Comparison of ENCODE assay signal across 8 cellular contexts in the genomic region with DNA sequence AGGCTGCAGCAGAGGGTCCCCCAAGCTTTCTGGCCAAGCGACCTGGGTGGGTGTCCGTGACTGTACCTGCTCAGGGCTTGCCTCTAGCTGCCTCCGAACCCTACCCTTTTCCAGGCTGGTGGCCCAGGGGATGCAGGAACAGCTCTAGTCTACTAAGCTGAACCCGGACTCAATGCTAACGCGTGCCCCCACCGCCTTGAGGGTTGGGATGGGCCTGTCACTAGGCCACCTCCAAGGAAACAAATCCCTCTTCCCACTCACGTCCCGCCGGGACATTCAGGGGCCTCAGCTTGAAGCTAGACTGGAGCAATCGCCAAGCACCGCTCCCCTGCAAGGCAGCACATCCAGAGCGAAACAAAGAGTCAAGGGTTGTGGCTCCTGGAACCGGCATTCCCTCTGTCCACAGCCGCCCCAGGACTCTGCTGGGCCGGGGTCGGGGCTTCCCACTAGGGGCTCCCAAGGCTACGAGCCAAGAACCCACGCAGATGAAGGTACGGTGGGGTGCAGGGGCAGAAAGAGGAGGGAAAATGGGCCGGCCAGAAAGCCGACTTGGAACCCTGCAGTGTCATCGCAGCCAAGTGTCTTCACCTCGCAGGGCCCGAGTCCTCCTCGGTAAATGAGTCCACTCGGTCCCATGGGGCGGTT. TPM values are rescaled to one million over a fixed set of nuclear protein-coding genes. Genes with fewer than 3 reads are reported as not detected.
DNase-seq lines count a peak whose midpoint lies in the region; ATAC-seq and TF ChIP-seq lines count a peak whose summit lies in the region.

No MANE protein-coding gene starts in this region.

- H3K36me3 ChIP-seq in BJ (ENCODE audit: control insufficient read depth, insufficient read depth, low read length) (peaks cover 2% of the 10 kb centered on the region; the same call in 1 of the 2 replicates), muscle layer of colon (ENCODE audit: insufficient read depth, low read length) (no peaks in the 10 kb centered on the region), aorta (ENCODE audit: control insufficient read depth in 1 of 2, insufficient read depth in 2 of 2, low read length in 1 of 2) (no peaks in the 10 kb centered on the region)
- no peaks in the 10 kb centered on the region for H3K36me3 ChIP-seq in effector memory CD4-positive, alpha-beta T cell (ENCODE audit: control insufficient read depth, insufficient read depth, low read length)

- no peaks in the 10 kb centered on the region for H3K27me3 ChIP-seq in BJ (ENCODE audit: control insufficient read depth, insufficient read depth, low read length)
- no peaks in the 10 kb centered on the region for H3K27me3 ChIP-seq in effector memory CD4-positive, alpha-beta T cell (replicated peaks; ENCODE audit: control insufficient read depth, insufficient read depth, low read length, poor library complexity, severe bottlenecking)
- H3K27me3 ChIP-seq in muscle layer of colon (ENCODE audit: control insufficient read depth in 1 of 2, insufficient read depth in 2 of 2, low read length in 2 of 2): no peaks in the 10 kb centered on the region
- no peaks in the 10 kb centered on the region for H3K27me3 ChIP-seq in aorta (ENCODE audit: control insufficient read depth in 1 of 2, insufficient read depth in 2 of 2, low read length in 1 of 2)

- 1 to 2% methylated on average over 26 to 28 of the region's 28 CpGs for WGBS in aorta, 2 donors

- CTCF ChIA-PET in BJ (lab: Yijun Ruan, JAX): interaction anchor here (0.6 to 4.7 kb wide), 6 partner anchors 11 to 351 kb away, joined by 3 to 23 read pairs (median 3); no protein-coding TSS in a partner anchor

- ATAC-seq in GM21576 (IDR thresholded peaks at IDR 0.05; ENCODE audit: unreplicated experiment): peak; percentile 1
- ATAC-seq in aorta (ENCODE audit: low FRiP score): peak; percentile 26
- ATAC-seq in HG03442 (IDR thresholded peaks at IDR 0.05; ENCODE audit: unreplicated experiment): no peak

- peaks cover 22% of the 10 kb centered on the region for H3K4me1 ChIP-seq in effector memory CD4-positive, alpha-beta T cell (ENCODE audit: control insufficient read depth, insufficient read depth, low read length, poor library complexity, severe bottlenecking)
- H3K4me1 ChIP-seq in muscle layer of colon (ENCODE audit: insufficient read depth, low read length) (peaks cover 32% of the 10 kb centered on the region), aorta (ENCODE audit: control insufficient read depth in 1 of 2, insufficient read depth in 2 of 2, low read length in 2 of 2) (peaks cover 1 to 6% of the 10 kb centered on the region in 2 donors)

- H3K4me3 ChIP-seq in BJ (ENCODE audit: low read depth, low read length) (peak overlapping the region; percentile 53), muscle layer of colon (ENCODE audit: low read depth in 1 of 2, low read length in 2 of 2) (peak overlapping the region; percentile 76 to 83), aorta (ENCODE audit: low read length in 2 of 2) (peak overlapping the region; percentile 29 to 43)
- peak overlapping the region; percentile 80 for H3K4me3 ChIP-seq in effector memory CD4-positive, alpha-beta T cell (ENCODE audit: insufficient read depth, low read depth, low read length, poor library complexity, severe bottlenecking)

- H3K9me3 ChIP-seq in effector memory CD4-positive, alpha-beta T cell (ENCODE audit: control insufficient read depth, low read length): no peaks in the 10 kb centered on the region
- H3K9me3 ChIP-seq in muscle layer of colon (ENCODE audit: low read length) (no peaks in the 10 kb centered on the region), aorta (ENCODE audit: control insufficient read depth, low read length) (no peaks in the 10 kb centered on the region)

- no peak for DNase-seq in BJ (ENCODE audit: low read depth)
- DNase-seq in RKO (ENCODE audit: low spot score): peak; percentile 46
- no peak for DNase-seq in effector memory CD4-positive, alpha-beta T cell
- DNase-seq in aorta: peak; percentile 70 to 82
- no peak for DNase-seq in mucosa of gallbladder (ENCODE audit: low spot score)

- peak overlapping the region; percentile 76 for H3K27ac ChIP-seq in effector memory CD4-positive, alpha-beta T cell (ENCODE audit: insufficient read depth, low read length, poor library complexity, severe bottlenecking)
- peak overlapping the region; percentile 97 for H3K27ac ChIP-seq in muscle layer of colon (ENCODE audit: low read depth, low read length)
- H3K27ac ChIP-seq in aorta (ENCODE audit: low read depth in 1 of 2, low read length in 2 of 2): peak overlapping the region; percentile 19 to 87

- intact Hi-C loops in aorta (cut with DNase I): loop anchor here in 1 of 2 donors (2.0 kb wide), 1 partner anchor 113 kb away; no protein-coding TSS in a partner anchor

- POLR2A ChIA-PET in BJ (lab: Charles Lee): interaction anchor here (0.7 kb wide), 1 partner anchor 95 kb away, joined by 3 read pairs; no protein-coding TSS in a partner anchor

- H3K9ac ChIP-seq in muscle layer of colon (ENCODE audit: low read length): peak overlapping the region; percentile 94

- no peak for TF ChIP-seq CTCF in BJ (IDR thresholded peaks at IDR 0.05; ENCODE audit: insufficient read depth, low read depth, low read length)

RNA-seq across cellular contexts. Expression of gene FBXL22, which starts 2.9 kb away (rescaled TPM):
- polyA plus RNA-seq in BJ (2011; rRNA removed) (1.5 and 3.8 TPM in 2 replicates), aorta (10 to 100 TPM in 1 of 2 donors, 1 to 10 TPM in 1; 4.8 to 32.0 TPM)
- polyA minus RNA-seq in BJ (2011; rRNA and poly(A)+ RNA removed): 1.4 and 1.7 TPM in 2 replicates
- total RNA-seq in aorta (10 to 100 TPM; 16.3 to 18.6 TPM), mucosa of gallbladder (58.4 TPM)

Comparison
In these comparisons a context has a peak if more than half of its experiments do, and no peak if none do; other contexts are left out.
1. DNase-seq: peak in RKO (single experiment) and aorta (2 of 2); none in BJ (single experiment), effector memory CD4-positive, alpha-beta T cell (0 of 3) and mucosa of gallbladder (single experiment).
2. Peak in every context shown above with its lines, with median percentiles within 50 percentile points of each other: H3K4me3 ChIP-seq and H3K27ac ChIP-seq.